ENCODE assay signal across 23 cellular contexts in the genomic region with DNA sequence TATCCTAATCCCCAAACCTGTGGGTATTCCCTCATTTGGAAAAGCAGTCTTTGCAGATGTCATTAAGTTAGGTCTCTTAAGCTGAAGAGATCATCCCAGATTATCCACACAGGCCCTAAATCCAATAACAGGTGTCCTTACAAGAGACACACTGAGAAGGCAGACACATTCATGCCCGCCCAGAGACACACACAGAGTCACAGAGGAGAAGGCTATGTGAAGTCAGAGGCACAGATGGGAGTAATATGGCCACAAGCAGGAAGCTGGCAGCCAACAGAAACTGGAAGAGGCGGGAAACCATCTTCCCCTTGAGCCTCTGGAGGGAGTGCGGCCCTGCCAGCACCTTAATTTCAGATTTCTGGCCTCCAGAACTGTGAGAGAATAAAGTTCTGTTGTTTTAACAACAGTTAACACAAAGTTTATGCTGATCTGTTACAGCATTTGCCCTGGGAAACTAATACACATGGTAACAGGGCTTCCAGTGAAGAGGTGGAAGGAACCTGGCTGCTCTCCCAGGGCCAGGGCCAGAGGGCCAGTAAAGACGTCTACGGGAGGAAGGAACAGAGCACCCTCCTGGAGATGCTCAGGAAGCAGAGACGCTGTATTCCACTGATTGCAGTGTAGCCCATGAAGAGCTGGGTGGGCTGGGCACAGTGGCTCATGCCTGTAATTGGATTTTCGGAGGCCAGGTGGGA.
"Had no signal": no experiment of that assay in that cellular context is flagged by ENCODE, and none has a peak within 500 bp of the region (broad histone marks: within the 10 kb centered on the region; RNA-seq: fewer than 3 reads in every experiment).

No MANE protein-coding gene starts in this region.

- ATAC-seq: activated T-cell treated with anti-CD3 and anti-CD28 coated beads, Interleukin-2, amount 50 U/mL, for 72 hours; lower lobe of right lung had no signal

- DNase-seq: activated CD4-positive, alpha-beta T cell treated with anti-CD3 and anti-CD28 coated beads, Interleukin-2, amount 10 ng/mL, durations not matched to agents 24 days and 14 days; activated CD8-positive, alpha-beta memory T cell treated with anti-CD3 and anti-CD28 coated beads for 24 hours; activated CD8-positive, alpha-beta memory T cell treated with anti-CD3 and anti-CD28 coated beads, Interleukin-2, amount 50 U/mL, for 48 hours; activated effector memory CD4-positive, alpha-beta T cell treated with anti-CD3 and anti-CD28 coated beads, Interleukin-2, amount 50 U/mL, for 16 hours; activated naive CD4-positive, alpha-beta T cell treated with anti-CD3 and anti-CD28 coated beads, Interleukin-2, amount 50 U/mL, for 16 hours; activated T-cell treated with anti-CD3 and anti-CD28 coated beads, Interleukin-2, amount 50 U/mL, for 72 hours; colonic mucosa; erythroblast; islet precursor cell; lower lobe of right lung; nucleus accumbens; posterior cingulate gyrus; stimulated activated CD4-positive, alpha-beta T cell treated with anti-CD3 and anti-CD28 coated beads, Interleukin-12 subunit alpha, Interleukin-12 subunit beta, amount 100 ng/mL, for 4 hours; stimulated activated CD4-positive, alpha-beta T cell treated with anti-CD3 and anti-CD28 coated beads, Interleukin-1b, Interleukin-23, amount 100 ng/mL, for 48 hours; T-helper 1 cell; T-helper 9 cell had no signal

- H3K27ac Mint-ChIP-seq: activated CD4-positive, alpha-beta T cell treated with anti-CD3 and anti-CD28 coated beads, Interleukin-2, amount 10 ng/mL, durations not matched to agents 24 days and 14 days; activated T-cell treated with anti-CD3 and anti-CD28 coated beads, Interleukin-2, amount 50 U/mL, for 72 hours; natural killer cell treated with Interleukin-12 subunit alpha and Interleukin-12 subunit beta and Interleukin-15 and Interleukin-18, amount 100 ng/mL, for 72 hours; stimulated activated naive CD8-positive, alpha-beta T cell treated with anti-CD3 and anti-CD28 coated beads, Interleukin-15, Interleukin-2, amounts not matched to agents 100 ng/mL and 50 ng/mL, for 24 hours had no signal

- H3K36me3 ChIP-seq: cardiac muscle cell, colonic mucosa, lower lobe of right lung, vagina had no signal

- H3K9me3 Mint-ChIP-seq: activated CD4-positive, alpha-beta T cell treated with anti-CD3 and anti-CD28 coated beads, Interleukin-2, amount 10 ng/mL, durations not matched to agents 24 days and 14 days; activated T-cell treated with anti-CD3 and anti-CD28 coated beads, Interleukin-2, amount 50 U/mL, for 72 hours; natural killer cell treated with Interleukin-12 subunit alpha and Interleukin-12 subunit beta and Interleukin-15 and Interleukin-18, amount 100 ng/mL, for 72 hours; stimulated activated naive CD8-positive, alpha-beta T cell treated with anti-CD3 and anti-CD28 coated beads, Interleukin-15, Interleukin-2, amounts not matched to agents 100 ng/mL and 50 ng/mL, for 24 hours had no signal

- H3K27me3 ChIP-seq: cardiac muscle cell, colonic mucosa, tibial nerve, vagina had no signal

- FAIRE-seq: endometrium, frontal cortex had no signal

- H3K36me3 Mint-ChIP-seq: natural killer cell treated with Interleukin-12 subunit alpha and Interleukin-12 subunit beta and Interleukin-15 and Interleukin-18, amount 100 ng/mL, for 72 hours had no signal

- H3K4me1 ChIP-seq: colonic mucosa, lower lobe of right lung, vagina had no signal

- H3K27ac ChIP-seq: cardiac muscle cell, colonic mucosa, lower lobe of right lung, tibial nerve, vagina had no signal

- H3K4me3 ChIP-seq: cardiac muscle cell, colonic mucosa, lower lobe of right lung, tibial nerve, vagina had no signal

- H3K9me3 ChIP-seq: colonic mucosa, lower lobe of right lung, tibial nerve, vagina had no signal
